Comparison of ENCODE assay signal across 24 cellular contexts in the genomic region with DNA sequence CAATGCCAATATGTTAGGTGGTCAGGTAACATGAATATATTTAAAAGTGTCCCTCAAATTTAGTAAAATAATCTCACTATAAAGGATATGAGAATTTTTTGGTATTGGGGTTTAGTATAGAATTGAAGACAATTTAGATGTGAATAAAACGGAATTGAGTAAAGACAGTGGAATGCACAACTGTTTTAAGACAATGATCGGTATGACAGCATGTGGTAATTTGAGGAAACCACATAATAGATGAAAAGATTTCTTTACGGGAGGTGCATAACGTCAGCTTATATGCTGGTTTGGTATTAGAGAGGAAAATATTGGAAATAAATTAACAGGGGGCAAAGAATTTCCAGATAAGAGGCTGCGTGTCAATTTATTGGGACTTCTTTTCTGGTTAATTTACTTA.
"Had no signal": no experiment of that assay in that cellular context is flagged by ENCODE, and none has a peak within 500 bp of the region (broad histone marks: within the 10 kb centered on the region; RNA-seq: fewer than 3 reads in every experiment).

No MANE protein-coding gene starts in this region.

- H3K4me1 Mint-ChIP-seq: activated naive CD8-positive, alpha-beta T cell treated with anti-CD3 and anti-CD28 coated beads, Interleukin-2, amount 10 ng/mL, durations not matched to agents 7 days and 5 days; brain; natural killer cell; stimulated activated naive B cell treated with anti-CD40 and anti-IgM and Interleukin-4, amounts not matched to agents 10 μg/mL and 1 μg/mL and 100 μg/mL, for 72 hours had no signal

- H3K36me3 ChIP-seq: left ventricle myocardium inferior, prostate gland, transverse colon, uterus had no signal

- H3K27ac ChIP-seq: left ventricle myocardium inferior, prostate gland, transverse colon, uterus had no signal

- H3K4me3 ChIP-seq: left ventricle myocardium inferior, prostate gland, transverse colon, uterus had no signal

- ATAC-seq: natural killer cell; stimulated activated naive B cell treated with anti-CD40 and anti-IgM and Interleukin-4, amounts not matched to agents 10 μg/mL and 1 μg/mL and 100 μg/mL, for 72 hours had no signal

- H3K27me3 Mint-ChIP-seq: activated CD4-positive, alpha-beta memory T cell treated with anti-CD3 and anti-CD28 coated beads for 36 hours; activated naive CD8-positive, alpha-beta T cell treated with anti-CD3 and anti-CD28 coated beads, Interleukin-2, amount 10 ng/mL, durations not matched to agents 7 days and 5 days; brain; stimulated activated naive B cell treated with anti-CD40 and anti-IgM and Interleukin-4, amounts not matched to agents 10 μg/mL and 1 μg/mL and 100 μg/mL, for 72 hours had no signal

- H3K36me3 Mint-ChIP-seq: activated CD4-positive, alpha-beta memory T cell treated with anti-CD3 and anti-CD28 coated beads for 36 hours; activated naive CD8-positive, alpha-beta T cell treated with anti-CD3 and anti-CD28 coated beads, Interleukin-2, amount 10 ng/mL, durations not matched to agents 7 days and 5 days; brain; natural killer cell; stimulated activated naive B cell treated with anti-CD40 and anti-IgM and Interleukin-4, amounts not matched to agents 10 μg/mL and 1 μg/mL and 100 μg/mL, for 72 hours had no signal

- H3K9me3 ChIP-seq: prostate gland, transverse colon, uterus had no signal

- DNase-seq: activated CD4-positive, alpha-beta memory T cell treated with anti-CD3 and anti-CD28 coated beads for 36 hours; activated CD4-positive, alpha-beta T cell treated with anti-CD3 and anti-CD28 coated beads for 4 hours; activated CD4-positive, CD25-positive, alpha-beta regulatory T cell; activated effector memory CD4-positive, alpha-beta T cell treated with Interleukin-2 at 50 U/mL for 16 hours; activated naive CD4-positive, alpha-beta T cell treated with anti-CD3 and anti-CD28 coated beads for 36 hours; activated naive CD8-positive, alpha-beta T cell treated with anti-CD3 and anti-CD28 coated beads, Interleukin-2, amount 10 ng/mL, durations not matched to agents 7 days and 5 days; activated T-cell treated with anti-CD3 and anti-CD28 coated beads, Interleukin-2, amount 50 U/mL, for 48 hours; amniotic stem cell; caudate nucleus; dermis blood vessel endothelial cell; effector CD8-positive, alpha-beta T cell; foreskin melanocyte; hippocampal formation; left ventricle myocardium inferior; midbrain; natural killer cell; stimulated activated CD4-positive, alpha-beta T cell treated with anti-CD3 and anti-CD28 coated beads, Interleukin-2, amount 100 ng/mL, for 48 hours; stimulated activated CD8-positive, alpha-beta memory T cell treated with anti-CD3 and anti-CD28 coated beads, Interleukin-4, amount 100 ng/mL, for 48 hours; stimulated activated naive B cell treated with anti-CD40 and anti-IgM and Interleukin-4, amounts not matched to agents 10 μg/mL and 1 μg/mL and 100 μg/mL, for 72 hours; T-helper 9 cell; transverse colon; uterus had no signal

- H3K27me3 ChIP-seq: transverse colon, uterus had no signal

- H3K4me3 Mint-ChIP-seq: activated CD4-positive, alpha-beta memory T cell treated with anti-CD3 and anti-CD28 coated beads for 36 hours; activated naive CD4-positive, alpha-beta T cell treated with anti-CD3 and anti-CD28 coated beads for 36 hours; activated naive CD8-positive, alpha-beta T cell treated with anti-CD3 and anti-CD28 coated beads, Interleukin-2, amount 10 ng/mL, durations not matched to agents 7 days and 5 days; brain; natural killer cell; stimulated activated naive B cell treated with anti-CD40 and anti-IgM and Interleukin-4, amounts not matched to agents 10 μg/mL and 1 μg/mL and 100 μg/mL, for 72 hours had no signal

- H3K4me1 ChIP-seq: left ventricle myocardium inferior, prostate gland, transverse colon, uterus had no signal

- H3K9me3 Mint-ChIP-seq: activated naive CD8-positive, alpha-beta T cell treated with anti-CD3 and anti-CD28 coated beads, Interleukin-2, amount 10 ng/mL, durations not matched to agents 7 days and 5 days had no signal

- H3K27ac Mint-ChIP-seq: activated CD4-positive, alpha-beta memory T cell treated with anti-CD3 and anti-CD28 coated beads for 36 hours; activated naive CD4-positive, alpha-beta T cell treated with anti-CD3 and anti-CD28 coated beads for 36 hours; activated naive CD8-positive, alpha-beta T cell treated with anti-CD3 and anti-CD28 coated beads, Interleukin-2, amount 10 ng/mL, durations not matched to agents 7 days and 5 days; brain; natural killer cell; stimulated activated naive B cell treated with anti-CD40 and anti-IgM and Interleukin-4, amounts not matched to agents 10 μg/mL and 1 μg/mL and 100 μg/mL, for 72 hours had no signal
